In genomic region chr7:157010588-157011332, GRCh38 we compare ENCODE assay signal across 1 cellular context.
A peak's percentile ranks its signal among the peaks of the same experiment; 100 is the strongest.
TF ChIP-seq lines count a peak whose summit lies in the region.

Gene MNX1, minus strand, starts transcription at chr7:157010663. Its CDS starts 313 bp downstream, at chr7:157010350.

TF ChIP-seq in HepG2, 621 proteins besides CTCF, POLR2A, EP300 and RAD21 (continued from another document and continues in another):
- TF ChIP-seq UBTF (CRISPR knock-in tag; IDR thresholded peaks at IDR 0.05), result peak; percentile 50; the same call in 1 of the 2 replicates
- TF ChIP-seq SATB2 (CRISPR knock-in tag; IDR thresholded peaks at IDR 0.05), result no peak
- no peak for TF ChIP-seq ZNF878 (CRISPR knock-in tag; IDR thresholded peaks at IDR 0.05)
- no peak for TF ChIP-seq HOXD1 (CRISPR knock-in tag; IDR thresholded peaks at IDR 0.05)
- TF ChIP-seq ZNF510 (CRISPR knock-in tag; IDR thresholded peaks at IDR 0.05; ENCODE audit: low read depth), result no peak
- TF ChIP-seq ZNF276 (CRISPR knock-in tag; IDR thresholded peaks at IDR 0.05; ENCODE audit: low read depth), result no peak
- no peak for TF ChIP-seq ZNF292 (CRISPR knock-in tag; IDR thresholded peaks at IDR 0.05; ENCODE audit: borderline replicate concordance, low read depth)
- no peak; the same call in 1 of the 2 replicates for TF ChIP-seq ARID2 (CRISPR knock-in tag; IDR thresholded peaks at IDR 0.05; ENCODE audit: borderline replicate concordance)
- no peak for TF ChIP-seq SP5 (CRISPR knock-in tag; IDR thresholded peaks at IDR 0.05; ENCODE audit: borderline replicate concordance, low read depth)
- TF ChIP-seq ZNF83 (CRISPR knock-in tag; IDR thresholded peaks at IDR 0.05; ENCODE audit: borderline replicate concordance), result no peak
- no peak for TF ChIP-seq ZNF180 (CRISPR knock-in tag; IDR thresholded peaks at IDR 0.05; ENCODE audit: borderline replicate concordance, low read depth)
- TF ChIP-seq ZNF331 (CRISPR knock-in tag; IDR thresholded peaks at IDR 0.05), result no peak
- TF ChIP-seq GMEB2 (CRISPR knock-in tag; IDR thresholded peaks at IDR 0.05; ENCODE audit: low read depth), result no peak
- TF ChIP-seq YEATS4 (CRISPR knock-in tag; IDR thresholded peaks at IDR 0.05; ENCODE audit: borderline replicate concordance), result no peak; the same call in 1 of the 2 replicates
- no peak for TF ChIP-seq NFATC3 (CRISPR knock-in tag; IDR thresholded peaks at IDR 0.05)
- TF ChIP-seq CENPX (CRISPR knock-in tag; IDR thresholded peaks at IDR 0.05), result no peak
- TF ChIP-seq HIVEP1 (CRISPR knock-in tag; IDR thresholded peaks at IDR 0.05), result no peak
- TF ChIP-seq TFAP4 (IDR thresholded peaks at IDR 0.05; ENCODE audit: borderline replicate concordance, low read depth), result no peak
- no peak for TF ChIP-seq ZNF790 (CRISPR knock-in tag; IDR thresholded peaks at IDR 0.05; ENCODE audit: borderline replicate concordance)
- no peak; the same call in 1 of the 2 replicates for TF ChIP-seq MAX (IDR thresholded peaks at IDR 0.05)
- 0 out of 2 replicates have a peak, but pooled peaks have one; percentile 28 for TF ChIP-seq MAZ (IDR thresholded peaks at IDR 0.05; ENCODE audit: borderline replicate concordance, low read depth, low read length)
- peak; percentile 80 for TF ChIP-seq MAZ (CRISPR knock-in tag; IDR thresholded peaks at IDR 0.05; ENCODE audit: low read depth)
- no peak for TF ChIP-seq POLR2AphosphoS2 (IDR thresholded peaks at IDR 0.05; ENCODE audit: low read depth, low read length)
- no peak for TF ChIP-seq ZIK1 (CRISPR knock-in tag; IDR thresholded peaks at IDR 0.05; ENCODE audit: borderline replicate concordance, low read depth)
- TF ChIP-seq PATZ1 (CRISPR knock-in tag; IDR thresholded peaks at IDR 0.05), result peak; percentile 46; the same call in 1 of the 2 replicates
- no peak for TF ChIP-seq GRHL1 (CRISPR knock-in tag; conservative IDR thresholded peaks at IDR 0.05)
- no peak for TF ChIP-seq ZNF512B (CRISPR knock-in tag; IDR thresholded peaks at IDR 0.05; ENCODE audit: borderline replicate concordance)
- TF ChIP-seq ZNF777 (CRISPR knock-in tag; IDR thresholded peaks at IDR 0.05), result peak; percentile 54
- TF ChIP-seq TCF12 (IDR thresholded peaks at IDR 0.05), result no peak
- TF ChIP-seq TCF12 (CRISPR knock-in tag; IDR thresholded peaks at IDR 0.05), result no peak
- no peak for TF ChIP-seq MAFG (CRISPR knock-in tag; IDR thresholded peaks at IDR 0.05)
- no peak for TF ChIP-seq RBM39 (IDR thresholded peaks at IDR 0.05; ENCODE audit: low read depth, low read length, poor library complexity, severe bottlenecking)
- TF ChIP-seq ZNF362 (CRISPR knock-in tag; IDR thresholded peaks at IDR 0.05; ENCODE audit: borderline replicate concordance), result no peak
- no peak for TF ChIP-seq IKZF1 (IDR thresholded peaks at IDR 0.05)
- TF ChIP-seq MIXL1 (CRISPR knock-in tag; IDR thresholded peaks at IDR 0.05), result no peak
- no peak for TF ChIP-seq ZNF737 (CRISPR knock-in tag; IDR thresholded peaks at IDR 0.05; ENCODE audit: borderline replicate concordance)
- no peak for TF ChIP-seq SP1 (IDR thresholded peaks at IDR 0.05)
- peak; percentile 55; the same call in 1 of the 2 replicates for TF ChIP-seq SP1 (CRISPR knock-in tag; IDR thresholded peaks at IDR 0.05)
- no peak for TF ChIP-seq GABPB1 (CRISPR knock-in tag; IDR thresholded peaks at IDR 0.05)
- TF ChIP-seq DPF2 (CRISPR knock-in tag; IDR thresholded peaks at IDR 0.05; ENCODE audit: borderline replicate concordance, low read depth), result no peak
- TF ChIP-seq REL (CRISPR knock-in tag; conservative IDR thresholded peaks at IDR 0.05), result 0 out of 2 replicates have a peak, but pooled peaks have one; percentile 40
- no peak for TF ChIP-seq CREBL2 (CRISPR knock-in tag; IDR thresholded peaks at IDR 0.05; ENCODE audit: borderline replicate concordance)
- no peak for TF ChIP-seq ZNF513 (CRISPR knock-in tag; conservative IDR thresholded peaks at IDR 0.05)
- TF ChIP-seq SAP130 (CRISPR knock-in tag; IDR thresholded peaks at IDR 0.05; ENCODE audit: low read depth), result peak; percentile 48
- no peak for TF ChIP-seq REXO4 (CRISPR knock-in tag; IDR thresholded peaks at IDR 0.05; ENCODE audit: borderline replicate concordance)
- no peak for TF ChIP-seq MTA3 (CRISPR knock-in tag; IDR thresholded peaks at IDR 0.05)
- no peak for TF ChIP-seq RORA (CRISPR knock-in tag; IDR thresholded peaks at IDR 0.05)
- no peak for TF ChIP-seq NR2F2 (IDR thresholded peaks at IDR 0.05; ENCODE audit: borderline replicate concordance, low read depth)
- TF ChIP-seq PHF21A (CRISPR knock-in tag; IDR thresholded peaks at IDR 0.05), result 0 out of 2 replicates have a peak, but pooled peaks have one; percentile 23
- TF ChIP-seq ZNF709 (CRISPR knock-in tag; IDR thresholded peaks at IDR 0.05), result peak; percentile 17; the same call in 1 of the 2 replicates
- TF ChIP-seq BATF2 (CRISPR knock-in tag; IDR thresholded peaks at IDR 0.05), result no peak
